17 cellular contexts compared by ENCODE assay signal in genomic region chr5:141945511-141946024, GRCh38. TPM values are rescaled to one million over a fixed set of nuclear protein-coding genes. Genes with fewer than 3 reads are reported as not detected.
DNase-seq lines count a peak whose midpoint lies in the region; ATAC-seq and TF ChIP-seq lines count a peak whose summit lies in the region.
"Had no signal": no experiment of that assay in that cellular context is flagged by ENCODE, and none has a peak within 500 bp of the region (broad histone marks: within the 10 kb centered on the region; RNA-seq: fewer than 3 reads in every experiment).

No MANE protein-coding gene starts in this region.

- H4K20me1 ChIP-seq in GM23338 (replicated peaks; ENCODE audit: insufficient read depth) (no peaks in the 10 kb centered on the region), hepatocyte (ENCODE audit: insufficient read depth, poor library complexity, severe bottlenecking) (no peaks in the 10 kb centered on the region)

- peak overlapping the region; percentile 59; the same call in 1 of the 2 replicates for H2AFZ ChIP-seq in GM23338
- peak overlapping the region; percentile 60 for H2AFZ ChIP-seq in parathyroid adenoma
- no peak overlapping the region for H2AFZ ChIP-seq in hepatocyte

- peak; percentile 54 for DNase-seq in GM23338 (ENCODE audit: low spot score)
- peak; percentile 35 for DNase-seq in choroid plexus epithelial cell (ENCODE audit: low read depth)
- peak; percentile 14 for DNase-seq in iris pigment epithelial cell (ENCODE audit: low read depth)
- DNase-seq in activated naive CD8-positive, alpha-beta T cell treated with anti-CD3 and anti-CD28 coated beads for 36 hours = no peak
- no peak for DNase-seq in hepatocyte (ENCODE audit: low spot score)
- no peak for DNase-seq in EL
- DNase-seq in stimulated activated naive CD8-positive, alpha-beta T cell treated with anti-CD3 and anti-CD28 coated beads, Interleukin-15, Interleukin-2, amounts not matched to agents 100 U/mL and 50 U/mL, for 24 hours = no peak
- DNase-seq: activated CD4-positive, alpha-beta memory T cell treated with anti-CD3 and anti-CD28 coated beads for 36 hours; DMS79; MV-4-11; NCI-H2227 treated with DMSO at 0.1 percent for 48 hours; T-helper 2 cell had no signal

- H3K36me3 ChIP-seq in GM23338 (ENCODE audit: insufficient read depth) (no peaks in the 10 kb centered on the region), parathyroid adenoma (ENCODE audit: control insufficient read depth, insufficient read depth, low read length) (no peaks in the 10 kb centered on the region), hepatocyte (replicated peaks; ENCODE audit: insufficient read depth, low read depth) (no peaks in the 10 kb centered on the region)
- H3K36me3 ChIP-seq: cardiac muscle cell, HAP-1 had no signal

- no peak overlapping the region for H3K4me3 Mint-ChIP-seq in GM23338
- no peak overlapping the region for H3K4me3 Mint-ChIP-seq in activated naive CD8-positive, alpha-beta T cell treated with anti-CD3 and anti-CD28 coated beads for 36 hours
- H3K4me3 Mint-ChIP-seq: activated CD4-positive, alpha-beta memory T cell treated with anti-CD3 and anti-CD28 coated beads for 36 hours; B cell had no signal

- 0 out of 3 replicates have a peak, but pooled peaks cover 1% of the 10 kb centered on the region for H3K36me3 Mint-ChIP-seq in GM23338 (ENCODE audit: low read depth)
- H3K36me3 Mint-ChIP-seq in activated naive CD8-positive, alpha-beta T cell treated with anti-CD3 and anti-CD28 coated beads for 36 hours = no peaks in the 10 kb centered on the region
- H3K36me3 Mint-ChIP-seq: activated CD4-positive, alpha-beta memory T cell treated with anti-CD3 and anti-CD28 coated beads for 36 hours had no signal

- peak overlapping the region; percentile 64; the same call in 1 of the 2 replicates for H3K4me2 ChIP-seq in GM23338
- no peak overlapping the region for H3K4me2 ChIP-seq in parathyroid adenoma (ENCODE audit: low read length)
- no peak overlapping the region for H3K4me2 ChIP-seq in hepatocyte

- H3K27me3 Mint-ChIP-seq in GM23338 (ENCODE audit: insufficient read depth, low read depth, poor library complexity) = peaks cover 6% of the 10 kb centered on the region
- no peaks in the 10 kb centered on the region for H3K27me3 Mint-ChIP-seq in activated naive CD8-positive, alpha-beta T cell treated with anti-CD3 and anti-CD28 coated beads for 36 hours
- H3K27me3 Mint-ChIP-seq: activated CD4-positive, alpha-beta memory T cell treated with anti-CD3 and anti-CD28 coated beads for 36 hours; B cell had no signal

- peaks cover 26% of the 10 kb centered on the region for H3K4me1 Mint-ChIP-seq in GM23338
- H3K4me1 Mint-ChIP-seq in activated naive CD8-positive, alpha-beta T cell treated with anti-CD3 and anti-CD28 coated beads for 36 hours = peaks cover 3% of the 10 kb centered on the region
- H3K4me1 Mint-ChIP-seq: B cell had no signal

- H3K9me3 Mint-ChIP-seq in GM23338 = no peaks in the 10 kb centered on the region
- no peaks in the 10 kb centered on the region for H3K9me3 Mint-ChIP-seq in activated naive CD8-positive, alpha-beta T cell treated with anti-CD3 and anti-CD28 coated beads for 36 hours
- H3K9me3 Mint-ChIP-seq: activated CD4-positive, alpha-beta memory T cell treated with anti-CD3 and anti-CD28 coated beads for 36 hours had no signal

- no peak overlapping the region for H3K9ac ChIP-seq in parathyroid adenoma

- 64% methylated on average over 25 of the region's 25 CpGs for WGBS in hepatocyte (ENCODE audit: low lambda C conversion rate, missing lambda C conversion rate)

- H3K9me3 ChIP-seq in parathyroid adenoma (ENCODE audit: control insufficient read depth, low read length) (no peaks in the 10 kb centered on the region), hepatocyte (ENCODE audit: low read depth) (no peaks in the 10 kb centered on the region)
- H3K9me3 ChIP-seq: HAP-1, neutrophil had no signal

- TF ChIP-seq CTCF in GM23338 (conservative IDR thresholded peaks at IDR 0.05; ENCODE audit: low read depth in 2 of 2) = no peak
- no peak for TF ChIP-seq CTCF in choroid plexus epithelial cell (conservative IDR thresholded peaks at IDR 0.05; ENCODE audit: low read depth, low read length)
- no peak for TF ChIP-seq CTCF in parathyroid adenoma (IDR thresholded peaks at IDR 0.05)
- no peak for TF ChIP-seq CTCF in hepatocyte (IDR thresholded peaks at IDR 0.05; ENCODE audit: poor library complexity)

- no peak overlapping the region for H3K4me3 ChIP-seq in GM23338
- H3K4me3 ChIP-seq in choroid plexus epithelial cell (ENCODE audit: low read depth, low read length) = no peak overlapping the region
- H3K4me3 ChIP-seq in parathyroid adenoma (ENCODE audit: low read depth, low read length) = no peak overlapping the region
- no peak overlapping the region for H3K4me3 ChIP-seq in hepatocyte
- H3K4me3 ChIP-seq: cardiac muscle cell, HAP-1 had no signal

- no peak overlapping the region for H3K27ac ChIP-seq in GM23338 (ENCODE audit: low read depth)
- H3K27ac ChIP-seq in parathyroid adenoma = no peak overlapping the region
- H3K27ac ChIP-seq in hepatocyte = no peak overlapping the region
- H3K27ac ChIP-seq: cardiac muscle cell, neutrophil had no signal

- ATAC-seq in GM23338 = peak; percentile 81
- no peak for ATAC-seq in stimulated activated naive CD8-positive, alpha-beta T cell treated with anti-CD3 and anti-CD28 coated beads, Interleukin-15, Interleukin-2, amounts not matched to agents 100 U/mL and 50 U/mL, for 24 hours

- H3K27ac Mint-ChIP-seq in GM23338 = 0 out of 2 replicates have a peak overlapping the region, but pooled peaks have one; percentile 38
- no peak overlapping the region for H3K27ac Mint-ChIP-seq in activated naive CD8-positive, alpha-beta T cell treated with anti-CD3 and anti-CD28 coated beads for 36 hours
- H3K27ac Mint-ChIP-seq: activated CD4-positive, alpha-beta memory T cell treated with anti-CD3 and anti-CD28 coated beads for 36 hours; B cell had no signal

- H3K27me3 ChIP-seq in GM23338 (ENCODE audit: insufficient read depth) (no peaks in the 10 kb centered on the region), parathyroid adenoma (ENCODE audit: control insufficient read depth, insufficient read depth, low read length) (no peaks in the 10 kb centered on the region), hepatocyte (no peaks in the 10 kb centered on the region)
- H3K27me3 ChIP-seq: cardiac muscle cell, neutrophil had no signal

- peaks cover 4% of the 10 kb centered on the region; the same call in 1 of the 2 replicates for H3F3A ChIP-seq in GM23338 (replicated peaks; ENCODE audit: low read depth)

- H3K79me2 ChIP-seq in GM23338 (replicated peaks; ENCODE audit: insufficient read depth) (no peaks in the 10 kb centered on the region), parathyroid adenoma (no peaks in the 10 kb centered on the region), hepatocyte (no peaks in the 10 kb centered on the region)

- H3K4me1 ChIP-seq in GM23338 (ENCODE audit: insufficient read depth) (peaks cover 12% of the 10 kb centered on the region; the same call in 1 of the 2 replicates), parathyroid adenoma (peaks cover 6% of the 10 kb centered on the region), hepatocyte (ENCODE audit: insufficient read depth) (peaks cover 11% of the 10 kb centered on the region)
- H3K4me1 ChIP-seq: HAP-1 had no signal

- H3K9me2 ChIP-seq in GM23338 (ENCODE audit: insufficient read depth) (no peaks in the 10 kb centered on the region), hepatocyte (replicated peaks; ENCODE audit: insufficient read depth) (no peaks in the 10 kb centered on the region)

TF ChIP-seq in GM23338, 12 proteins besides CTCF, POLR2A, EP300 and RAD21:
- TF ChIP-seq ZNF331 (CRISPR knock-in tag; IDR thresholded peaks at IDR 0.05; ENCODE audit: low read depth) (no peak), NANOG (IDR thresholded peaks at IDR 0.05; ENCODE audit: borderline replicate concordance) (no peak), ETS1 (IDR thresholded peaks at IDR 0.05) (no peak)

RNA-seq across cellular contexts. Expression of gene PCDH12, which starts 12.4 kb away (rescaled TPM):
- total RNA-seq in GM23338 (2014; rRNA removed; shearing (Covaris generic)) = 0.12 and 0.14 TPM in 2 replicates
- polyA plus RNA-seq in GM23338 (2016; fragmentation: Nextera tagmentation; extraction: Ambion mirVana) (0.29 and 0.33 TPM in 2 replicates), hepatocyte (0.06 and 0.42 TPM in 2 replicates)
- total RNA-seq in activated naive CD8-positive, alpha-beta T cell treated with anti-CD3 and anti-CD28 coated beads for 36 hours = 1 to 10 TPM; 1.3 to 1.5 TPM
- 1.1 and 4.5 TPM in 2 replicates for total RNA-seq in hepatocyte
- total RNA-seq: B cell had no signal

RNA-seq across cellular contexts. Expression of gene DELE1, which starts 21.9 kb away (rescaled TPM):
- 50.0 and 62.2 TPM in 2 replicates for total RNA-seq in GM23338 (2014; rRNA removed; shearing (Covaris generic))
- polyA plus RNA-seq in GM23338 (2016; fragmentation: Nextera tagmentation; extraction: Ambion mirVana) = 25.6 and 26.9 TPM in 2 replicates
- total RNA-seq in activated naive CD8-positive, alpha-beta T cell treated with anti-CD3 and anti-CD28 coated beads for 36 hours = 10 to 100 TPM; 46.4 to 51.6 TPM
- total RNA-seq in hepatocyte = 57.2 and 62.0 TPM in 2 replicates
- 31.5 and 32.6 TPM in 2 replicates for polyA plus RNA-seq in hepatocyte

RNA-seq across cellular contexts. Expression of gene RNF14, which starts 23.3 kb away (rescaled TPM):
- 18.1 and 19.0 TPM in 2 replicates for total RNA-seq in GM23338 (2014; rRNA removed; shearing (Covaris generic))
- 4.5 and 8.9 TPM in 2 replicates for polyA plus RNA-seq in GM23338 (2016; fragmentation: Nextera tagmentation; extraction: Ambion mirVana)
- 10 to 100 TPM; 44.9 to 45.4 TPM for total RNA-seq in activated naive CD8-positive, alpha-beta T cell treated with anti-CD3 and anti-CD28 coated beads for 36 hours
- 53.0 and 57.8 TPM in 2 replicates for total RNA-seq in hepatocyte
- polyA plus RNA-seq in hepatocyte = 48.2 and 52.6 TPM in 2 replicates

Comparison
In these comparisons a context has a peak if more than half of its experiments do, and no peak if none do; other contexts are left out.
1. DNase-seq: peak in GM23338 (single experiment), choroid plexus epithelial cell (single experiment) and iris pigment epithelial cell (single experiment); none in activated naive CD8-positive, alpha-beta T cell treated with anti-CD3 and anti-CD28 coated beads for 36 hours (single experiment), hepatocyte (single experiment), EL (single experiment) and stimulated activated naive CD8-positive, alpha-beta T cell treated with anti-CD3 and anti-CD28 coated beads, Interleukin-15, Interleukin-2, amounts not matched to agents 100 U/mL and 50 U/mL, for 24 hours (single experiment).